ENCODE assay signal across 39 cellular contexts in the genomic region with DNA sequence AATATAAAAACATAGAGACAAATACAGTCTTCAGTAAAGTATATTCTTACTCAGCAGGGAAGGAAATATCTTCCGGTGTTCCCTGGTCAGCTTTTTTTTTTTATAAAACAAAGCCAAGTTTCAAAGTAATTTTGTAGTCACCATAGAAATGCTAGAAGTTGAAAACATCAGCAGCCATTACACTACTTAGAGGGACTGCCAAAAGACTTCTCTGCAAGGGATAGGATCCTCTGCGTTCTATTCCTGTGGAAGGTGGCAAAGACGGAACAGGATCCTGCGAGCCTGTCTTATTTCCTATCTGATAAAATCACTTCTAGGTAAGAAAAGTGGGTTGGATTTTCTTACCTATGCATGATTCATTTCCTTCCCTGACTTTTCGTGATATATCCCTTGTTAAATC. TPM values are rescaled to one million over a fixed set of nuclear protein-coding genes. Genes with fewer than 3 reads are reported as not detected.
"Had no signal": no experiment of that assay in that cellular context is flagged by ENCODE, and none has a peak within 500 bp of the region (broad histone marks: within the 10 kb centered on the region; RNA-seq: fewer than 3 reads in every experiment).

No MANE protein-coding gene starts in this region.

- ATAC-seq: activated CD8-positive, alpha-beta T cell treated with anti-CD3 and anti-CD28 coated beads for 36 hours; activated T-cell treated with anti-CD3 and anti-CD28 coated beads, Interleukin-2, amount 50 U/mL, for 72 hours had no signal

- H3K4me3 ChIP-seq: cardiac muscle cell, SJCRH30, SK-N-MC had no signal

- H3K4me3 Mint-ChIP-seq: activated CD4-positive, alpha-beta T cell treated with anti-CD3 and anti-CD28 coated beads, Interleukin-2, amount 10 ng/mL, durations not matched to agents 24 days and 14 days; activated CD8-positive, alpha-beta T cell treated with anti-CD3 and anti-CD28 coated beads for 36 hours; activated naive CD4-positive, alpha-beta T cell treated with anti-CD3 and anti-CD28 coated beads, Interleukin-2, amount 50 U/mL, for 24 hours; activated naive CD8-positive, alpha-beta T cell treated with anti-CD3 and anti-CD28 coated beads, Interleukin-2, amount 10 ng/mL, durations not matched to agents 7 days and 5 days; activated T-cell treated with anti-CD3 and anti-CD28 coated beads, Interleukin-2, amount 50 U/mL, for 72 hours; brain; central memory CD8-positive, alpha-beta T cell; IgD-negative memory B cell had no signal

- DNase-seq: activated CD4-positive, alpha-beta T cell treated with anti-CD3 and anti-CD28 coated beads for 1 hour; activated CD4-positive, alpha-beta T cell treated with anti-CD3 and anti-CD28 coated beads, Interleukin-2, amount 10 ng/mL, durations not matched to agents 24 days and 14 days; activated CD4-positive, alpha-beta T cell treated with anti-CD3 and anti-CD28 coated beads, Interleukin-2, amount 50 U/mL, for 4 hours; activated CD4-positive, CD25-positive, alpha-beta regulatory T cell; activated CD8-positive, alpha-beta T cell treated with anti-CD3 and anti-CD28 coated beads for 36 hours; activated gamma-delta T cell; activated naive CD4-positive, alpha-beta T cell treated with Interleukin-2 at 50 U/mL for 16 hours; activated naive CD8-positive, alpha-beta T cell treated with anti-CD3 and anti-CD28 coated beads, Interleukin-2, amount 10 ng/mL, durations not matched to agents 7 days and 5 days; activated T-cell treated with anti-CD3 and anti-CD28 coated beads, Interleukin-2, amount 50 U/mL, for 1 hour; activated T-cell treated with anti-CD3 and anti-CD28 coated beads, Interleukin-2, amount 50 U/mL, for 72 hours; amygdala; Karpas-422; KBM-7; NCI-H1105 treated with DMSO at 0.1 percent for 48 hours; NCI-H1436; NCI-H1694; NCI-H1930; NCI-H2081 treated with DMSO at 0.1 percent for 48 hours; NCI-H226; NCI-H446 treated with DMSO at 0.1 percent for 48 hours; NCI-H524 treated with DMSO at 0.1 percent for 48 hours; SHP77; SJCRH30; T1000; WERI-Rb-1 had no signal

- H3K27ac Mint-ChIP-seq: activated CD4-positive, alpha-beta T cell treated with anti-CD3 and anti-CD28 coated beads, Interleukin-2, amount 10 ng/mL, durations not matched to agents 24 days and 14 days; activated CD8-positive, alpha-beta T cell treated with anti-CD3 and anti-CD28 coated beads for 36 hours; activated naive CD4-positive, alpha-beta T cell treated with anti-CD3 and anti-CD28 coated beads, Interleukin-2, amount 50 U/mL, for 24 hours; activated naive CD8-positive, alpha-beta T cell treated with anti-CD3 and anti-CD28 coated beads, Interleukin-2, amount 10 ng/mL, durations not matched to agents 7 days and 5 days; activated T-cell treated with anti-CD3 and anti-CD28 coated beads, Interleukin-2, amount 50 U/mL, for 72 hours; activated T-helper 2 cell treated with anti-CD3 and anti-CD28 coated beads, Interferon-gamma antibody, Interleukin-2, Interleukin-4, amounts not matched to agents 10 μg/mL and 5 μg/mL and 100 μg/mL, durations not matched to agents 14 hours and 24 hours and 36 hours; IgD-negative memory B cell had no signal

- H3K9me3 ChIP-seq: SJCRH30 had no signal

- H3K27me3 Mint-ChIP-seq: activated CD4-positive, alpha-beta T cell treated with anti-CD3 and anti-CD28 coated beads, Interleukin-2, amount 10 ng/mL, durations not matched to agents 24 days and 14 days; activated naive CD4-positive, alpha-beta T cell treated with anti-CD3 and anti-CD28 coated beads, Interleukin-2, amount 50 U/mL, for 24 hours had no signal

- H3K4me1 ChIP-seq: SJCRH30 had no signal

- H3K4me1 Mint-ChIP-seq: activated CD4-positive, alpha-beta T cell treated with anti-CD3 and anti-CD28 coated beads, Interleukin-2, amount 10 ng/mL, durations not matched to agents 24 days and 14 days; activated naive CD4-positive, alpha-beta T cell treated with anti-CD3 and anti-CD28 coated beads, Interleukin-2, amount 50 U/mL, for 24 hours; central memory CD8-positive, alpha-beta T cell had no signal

- H3K27ac ChIP-seq: cardiac muscle cell, SJCRH30, SK-N-MC, WERI-Rb-1 had no signal

- H3K9me3 Mint-ChIP-seq: activated CD4-positive, alpha-beta T cell treated with anti-CD3 and anti-CD28 coated beads, Interleukin-2, amount 10 ng/mL, durations not matched to agents 24 days and 14 days; activated CD8-positive, alpha-beta T cell treated with anti-CD3 and anti-CD28 coated beads for 36 hours; activated naive CD4-positive, alpha-beta T cell treated with anti-CD3 and anti-CD28 coated beads, Interleukin-2, amount 50 U/mL, for 24 hours; activated naive CD8-positive, alpha-beta T cell treated with anti-CD3 and anti-CD28 coated beads, Interleukin-2, amount 10 ng/mL, durations not matched to agents 7 days and 5 days; activated T-cell treated with anti-CD3 and anti-CD28 coated beads, Interleukin-2, amount 50 U/mL, for 72 hours; activated T-helper 2 cell treated with anti-CD3 and anti-CD28 coated beads, Interferon-gamma antibody, Interleukin-2, Interleukin-4, amounts not matched to agents 10 μg/mL and 5 μg/mL and 100 μg/mL, durations not matched to agents 14 hours and 24 hours and 36 hours; brain; central memory CD8-positive, alpha-beta T cell; IgD-negative memory B cell had no signal

- H3K36me3 Mint-ChIP-seq: activated naive CD8-positive, alpha-beta T cell treated with anti-CD3 and anti-CD28 coated beads, Interleukin-2, amount 10 ng/mL, durations not matched to agents 7 days and 5 days; IgD-negative memory B cell had no signal

- H3K36me3 ChIP-seq: cardiac muscle cell, WERI-Rb-1 had no signal

- H3K27me3 ChIP-seq: cardiac muscle cell, SJCRH30 had no signal

- FAIRE-seq: astrocyte had no signal

RNA-seq across cellular contexts. Expression of gene CLDN22, which starts 19.4 kb away (rescaled TPM):
- total RNA-seq: activated CD4-positive, alpha-beta T cell treated with anti-CD3 and anti-CD28 coated beads, Interleukin-2, amount 10 ng/mL, durations not matched to agents 24 days and 14 days; activated CD8-positive, alpha-beta memory T cell treated with anti-CD3 and anti-CD28 coated beads for 36 hours; activated CD8-positive, alpha-beta T cell treated with anti-CD3 and anti-CD28 coated beads for 36 hours; activated naive CD8-positive, alpha-beta T cell treated with anti-CD3 and anti-CD28 coated beads, Interleukin-2, amount 10 ng/mL, durations not matched to agents 7 days and 5 days; activated T-cell treated with anti-CD3 and anti-CD28 coated beads, Interleukin-2, amount 50 U/mL, for 72 hours; activated T-helper 2 cell treated with anti-CD3 and anti-CD28 coated beads, Interferon-gamma antibody, Interleukin-2, Interleukin-4, amounts not matched to agents 10 μg/mL and 5 μg/mL and 100 μg/mL, durations not matched to agents 14 hours and 24 hours and 36 hours; astrocyte; cardiac muscle cell; MCF 10A; OCI-LY7; SJCRH30; T-helper 1 cell treated with Interleukin-12 subunit alpha and Interleukin-12 subunit beta and Interleukin-4 antibody, amounts not matched to agents 30 ng/mL and 1 ng/mL, for 36 hours; T-helper 2 cell treated with Interferon-gamma antibody and Interleukin-4, amounts not matched to agents 100 ng/mL and 5 ng/mL, for 36 hours had no signal
- polyA plus RNA-seq: adipose tissue, cardiac muscle cell, IgD-negative memory B cell had no signal

RNA-seq across cellular contexts. Expression of gene CLDN24, which starts 21.6 kb away (rescaled TPM):
- total RNA-seq: activated CD4-positive, alpha-beta T cell treated with anti-CD3 and anti-CD28 coated beads, Interleukin-2, amount 10 ng/mL, durations not matched to agents 24 days and 14 days; activated CD8-positive, alpha-beta memory T cell treated with anti-CD3 and anti-CD28 coated beads for 36 hours; activated CD8-positive, alpha-beta T cell treated with anti-CD3 and anti-CD28 coated beads for 36 hours; activated naive CD8-positive, alpha-beta T cell treated with anti-CD3 and anti-CD28 coated beads, Interleukin-2, amount 10 ng/mL, durations not matched to agents 7 days and 5 days; activated T-cell treated with anti-CD3 and anti-CD28 coated beads, Interleukin-2, amount 50 U/mL, for 72 hours; activated T-helper 2 cell treated with anti-CD3 and anti-CD28 coated beads, Interferon-gamma antibody, Interleukin-2, Interleukin-4, amounts not matched to agents 10 μg/mL and 5 μg/mL and 100 μg/mL, durations not matched to agents 14 hours and 24 hours and 36 hours; astrocyte; cardiac muscle cell; MCF 10A; OCI-LY7; SJCRH30; T-helper 1 cell treated with Interleukin-12 subunit alpha and Interleukin-12 subunit beta and Interleukin-4 antibody, amounts not matched to agents 30 ng/mL and 1 ng/mL, for 36 hours; T-helper 2 cell treated with Interferon-gamma antibody and Interleukin-4, amounts not matched to agents 100 ng/mL and 5 ng/mL, for 36 hours had no signal
- polyA plus RNA-seq: adipose tissue, cardiac muscle cell, IgD-negative memory B cell had no signal
